In the genomic region with DNA sequence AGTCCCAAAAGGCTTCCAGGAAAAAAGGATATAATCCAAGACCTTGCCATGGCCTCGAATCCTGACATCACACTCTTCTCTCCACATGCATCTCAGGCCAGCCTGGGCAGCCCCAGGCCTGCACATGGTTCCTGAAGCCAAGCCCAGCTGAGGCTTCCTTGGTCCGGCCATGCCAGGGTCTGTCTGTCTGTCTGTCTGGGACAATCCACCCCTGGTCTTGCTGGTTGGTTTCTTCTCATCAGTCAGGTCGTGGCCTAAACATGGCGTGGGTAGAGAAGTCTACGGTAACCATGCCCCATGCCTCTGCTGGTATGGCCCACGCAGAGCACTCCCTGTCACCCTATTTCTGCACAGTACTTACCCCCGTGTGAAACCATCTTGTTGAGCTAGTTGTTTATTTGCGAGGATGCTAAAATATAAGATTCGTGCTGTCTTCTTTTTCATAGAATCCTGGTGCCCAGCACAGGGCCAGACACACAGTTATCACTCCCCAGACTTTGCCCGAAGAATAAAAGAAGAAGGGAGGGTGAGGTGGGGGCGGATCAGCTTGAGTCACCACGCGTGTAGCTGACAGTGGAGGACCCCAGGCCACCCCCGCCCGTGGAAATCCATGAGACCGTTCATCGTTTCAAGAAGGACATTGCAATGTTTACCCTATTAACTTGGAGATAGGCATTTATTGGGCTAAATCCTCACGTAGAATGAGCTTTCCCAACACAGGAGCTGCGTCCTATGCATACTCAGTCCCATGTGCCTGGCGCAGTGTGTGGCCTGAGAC, we compare ENCODE assay signal across 29 cellular contexts.
"Had no signal": no experiment of that assay in that cellular context is flagged by ENCODE, and none has a peak within 500 bp of the region (broad histone marks: within the 10 kb centered on the region; RNA-seq: fewer than 3 reads in every experiment).

No MANE protein-coding gene starts in this region.

- H3K36me3 Mint-ChIP-seq: activated naive CD8-positive, alpha-beta T cell had no signal

- H3K4me1 ChIP-seq: body of pancreas, colonic mucosa, suprapubic skin, tibial artery, upper lobe of right lung had no signal

- H3K36me3 ChIP-seq: colonic mucosa, left ventricle myocardium inferior, neutrophil, suprapubic skin, tibial artery, upper lobe of right lung had no signal

- H3K27ac Mint-ChIP-seq: activated naive CD8-positive, alpha-beta T cell; nephron; progenitor cell of endocrine pancreas; T-helper 2 cell treated with Interferon-gamma antibody and Interleukin-4, amounts not matched to agents 5 μg/mL and 100 μg/mL, for 36 hours had no signal

- H3K4me1 Mint-ChIP-seq: nephron had no signal

- ATAC-seq: body of pancreas, mucosa of descending colon, sciatic nerve, upper lobe of right lung had no signal

- H3K27ac ChIP-seq: body of pancreas, colonic mucosa, epithelial cell of prostate, left ventricle myocardium inferior, neutrophil, skin epidermis, suprapubic skin, tibial artery, upper lobe of right lung had no signal

- H3K9me3 Mint-ChIP-seq: T-helper 2 cell treated with Interferon-gamma antibody and Interleukin-4, amounts not matched to agents 5 μg/mL and 100 μg/mL, for 36 hours had no signal

- H3K9me3 ChIP-seq: body of pancreas, colonic mucosa, mucosa of descending colon, neutrophil, tibial artery, upper lobe of right lung had no signal

- H3K4me3 Mint-ChIP-seq: activated naive CD8-positive, alpha-beta T cell; nephron; T-helper 2 cell treated with Interferon-gamma antibody and Interleukin-4, amounts not matched to agents 5 μg/mL and 100 μg/mL, for 36 hours had no signal

- H3K27me3 Mint-ChIP-seq: activated naive CD8-positive, alpha-beta T cell; progenitor cell of endocrine pancreas had no signal

- H3K4me3 ChIP-seq: body of pancreas, colonic mucosa, left ventricle myocardium inferior, mucosa of descending colon, skin epidermis, suprapubic skin, tibial artery, upper lobe of right lung had no signal

- H3K27me3 ChIP-seq: body of pancreas, colonic mucosa, neutrophil, suprapubic skin, tibial artery, upper lobe of right lung had no signal

- FAIRE-seq: endometrium, frontal cortex, islet of Langerhans had no signal

- DNase-seq: activated CD4-positive, alpha-beta T cell treated with anti-CD3 and anti-CD28 coated beads for 48 hours; activated CD4-positive, alpha-beta T cell treated with anti-CD3 and anti-CD28 coated beads, Interleukin-2, amount 50 U/mL, for 48 hours; activated CD8-positive, alpha-beta memory T cell treated with anti-CD3 and anti-CD28 coated beads for 24 hours; activated effector memory CD4-positive, alpha-beta T cell treated with Interleukin-2 at 50 U/mL for 16 hours; activated naive CD4-positive, alpha-beta T cell treated with Interleukin-2 at 50 U/mL for 16 hours; body of pancreas; colonic mucosa; effector CD8-positive, alpha-beta T cell; left ventricle myocardium inferior; mucosa of descending colon; retina; stimulated activated CD4-positive, alpha-beta T cell treated with anti-CD3 and anti-CD28 coated beads, Interleukin-1b, Interleukin-23, amount 100 ng/mL, for 48 hours; stimulated activated CD4-positive, alpha-beta T cell treated with anti-CD3 and anti-CD28 coated beads, Interleukin-4, amount 100 ng/mL, for 4 hours; stimulated activated CD8-positive, alpha-beta memory T cell treated with anti-CD3 and anti-CD28 coated beads, Interleukin-4, amount 100 ng/mL, for 48 hours; stimulated activated naive CD4-positive, alpha-beta T cell; tibial artery; upper lobe of right lung had no signal
